Comparison of ENCODE assay signal across 21 cellular contexts in genomic region chr11:93081694-93082093, GRCh38.
DNase-seq lines count a peak whose midpoint lies in the region; ATAC-seq, FAIRE-seq and TF ChIP-seq lines count a peak whose summit lies in the region.
"Had no signal": no experiment of that assay in that cellular context is flagged by ENCODE, and none has a peak within 500 bp of the region (broad histone marks: within the 10 kb centered on the region; RNA-seq: fewer than 3 reads in every experiment).

No MANE protein-coding gene starts in this region.

- 38% methylated on average over 1 of the region's 1 CpG; no CpG with 5 or more reads in 1 of the 2 experiments for WGBS in H1 (ENCODE audit: extremely low coverage in 1 of 2, insufficient coverage in 1 of 2, insufficient read length in 1 of 2, insufficient replicate concordance in 2 of 2, low coverage in 1 of 2, low lambda C conversion rate in 2 of 2, missing lambda C conversion rate in 1 of 2), 2 experiments

- TF ChIP-seq CTCF in D721Med (IDR thresholded peaks at IDR 0.05; ENCODE audit: insufficient read depth, missing control alignments) (no peak), H1 (IDR thresholded peaks at IDR 0.05; ENCODE audit: control extremely low read depth in 1 of 3, insufficient read depth in 1 of 3, low read depth in 1 of 3, low read length in 3 of 3) (no peak), neural progenitor cell (IDR thresholded peaks at IDR 0.05) (no peak)

- FAIRE-seq in D721Med (lab: Jason Lieb, UNC) (no peak), H1 (lab: Jason Lieb, UNC) (no peak)
- FAIRE-seq: G401.6, H54, HTR-8/SVneo had no signal

- H3K27me3 Mint-ChIP-seq in neural progenitor cell (ENCODE audit: insufficient read depth, low read depth): no peaks in the 10 kb centered on the region
- peaks cover 2% of the 10 kb centered on the region for H3K27me3 Mint-ChIP-seq in activated T-cell treated with anti-CD3 and anti-CD28 coated beads, Interleukin-2, amount 50 U/mL, for 4 hours (ENCODE audit: low read depth)

- TF ChIP-seq EP300 in H1 (IDR thresholded peaks at IDR 0.05; ENCODE audit: borderline replicate concordance in 1 of 2, low read depth in 2 of 2, low read length in 2 of 2): no peak

- H4K5ac ChIP-seq in H1 (ENCODE audit: insufficient read length, low read depth, low read length): peak overlapping the region; percentile 9

- H2BK12ac ChIP-seq in H1 (ENCODE audit: low read depth, low read length): no peak overlapping the region

- no peaks in the 10 kb centered on the region for H3K79me2 ChIP-seq in H1 (ENCODE audit: control insufficient read depth in 1 of 2, insufficient read depth in 2 of 2, low read length in 2 of 2)
- H3K79me2 ChIP-seq in neural progenitor cell (ENCODE audit: low read depth): no peaks in the 10 kb centered on the region

- H3K23ac ChIP-seq in H1 (ENCODE audit: insufficient read length): no peak overlapping the region

- H3K4me3 Mint-ChIP-seq in neural progenitor cell: no peak overlapping the region
- no peak overlapping the region for H3K4me3 Mint-ChIP-seq in activated T-cell treated with anti-CD3 and anti-CD28 coated beads, Interleukin-2, amount 50 U/mL, for 4 hours
- H3K4me3 Mint-ChIP-seq: CD4-positive, CD25-positive, alpha-beta regulatory T cell had no signal

- peak overlapping the region; percentile 60 for H2BK120ac ChIP-seq in H1 (replicated peaks; ENCODE audit: low read depth, low read length)

- H3K27me3 ChIP-seq in H1 (replicated peaks in 1 of 4; ENCODE audit: control insufficient read depth in 3 of 4, extremely low read depth in 1 of 4, insufficient read depth in 3 of 4, low read length in 3 of 4): no peaks in the 10 kb centered on the region; a peak in 3 of 7 replicates
- H3K27me3 ChIP-seq in neural progenitor cell: no peaks in the 10 kb centered on the region
- H3K27me3 ChIP-seq: SJSA1 had no signal

- H3K9ac ChIP-seq in H1 (replicated peaks in 1 of 4; ENCODE audit: extremely low read depth in 1 of 4, low read depth in 3 of 4, low read length in 3 of 4) (no peak overlapping the region), neural progenitor cell (no peak overlapping the region)

- H3K36me3 ChIP-seq in H1 (ENCODE audit: control insufficient read depth in 2 of 4, insufficient read depth in 4 of 4, low read length in 3 of 4) (no peaks in the 10 kb centered on the region), neural progenitor cell (no peaks in the 10 kb centered on the region)
- H3K36me3 ChIP-seq: SJSA1 had no signal

- no peak overlapping the region for H3K14ac ChIP-seq in H1 (ENCODE audit: insufficient read length)

- POLR2A ChIA-PET in H1 (lab: Charles Lee; ENCODE audit: partially characterized antibody): no interaction called here

- no peak overlapping the region for H4K8ac ChIP-seq in H1 (ENCODE audit: extremely low read depth, insufficient read depth, low read length)

- H2AFZ ChIP-seq in H1 (ENCODE audit: low read length) (peak overlapping the region; percentile 65; the same call in 1 of the 2 replicates), neural progenitor cell (replicated peaks) (no peak overlapping the region)

- H3K4me1 Mint-ChIP-seq in neural progenitor cell: peaks cover 32% of the 10 kb centered on the region
- H3K4me1 Mint-ChIP-seq in activated T-cell treated with anti-CD3 and anti-CD28 coated beads, Interleukin-2, amount 50 U/mL, for 4 hours (ENCODE audit: low read depth): no peaks in the 10 kb centered on the region
- H3K4me1 Mint-ChIP-seq: CD4-positive, CD25-positive, alpha-beta regulatory T cell had no signal

- TF ChIP-seq RAD21 in H1 (IDR thresholded peaks at IDR 0.05 in 1 of 2, conservative IDR thresholded peaks at IDR 0.05 in 1 of 2; ENCODE audit: low read depth in 2 of 2, low read length in 2 of 2): no peak

- H4K91ac ChIP-seq in H1 (replicated peaks; ENCODE audit: insufficient read length, low read length): no peak overlapping the region

- no peak overlapping the region for H3K56ac ChIP-seq in H1 (replicated peaks; ENCODE audit: insufficient read length, low read depth, low read length)

- H3K4me3 ChIP-seq in H1 (ENCODE audit: extremely low read depth in 1 of 4, insufficient read depth in 2 of 4, low read depth in 3 of 4, low read length in 4 of 4) (no peak overlapping the region), neural progenitor cell (peak overlapping the region; percentile 15)
- H3K4me3 ChIP-seq: SJSA1 had no signal

- H3K4me1 ChIP-seq in H1 (replicated peaks in 1 of 4; ENCODE audit: control insufficient read depth in 3 of 4, insufficient read depth in 4 of 4, low read length in 3 of 4) (peaks cover 0 to 19% (median 11%) of the 10 kb centered on the region in 4 experiments; a peak in 4 of 7 replicates), neural progenitor cell (peaks cover 54% of the 10 kb centered on the region)
- H3K4me1 ChIP-seq: SJSA1 had no signal

- peak overlapping the region; percentile 71 for H3K27ac Mint-ChIP-seq in neural progenitor cell
- H3K27ac Mint-ChIP-seq: CD4-positive, CD25-positive, alpha-beta regulatory T cell had no signal

- H4K20me1 ChIP-seq in H1 (replicated peaks in 1 of 2; ENCODE audit: control insufficient read depth in 1 of 2, insufficient read depth in 2 of 2, low read length in 2 of 2): no peaks in the 10 kb centered on the region
- no peaks in the 10 kb centered on the region for H4K20me1 ChIP-seq in neural progenitor cell (ENCODE audit: low read depth)

- H2BK5ac ChIP-seq in H1 (ENCODE audit: low read depth, low read length): no peak overlapping the region

- H3K18ac ChIP-seq in H1 (ENCODE audit: extremely low read depth, low read length): no peak overlapping the region; the same call in 1 of the 2 replicates

- H3K36me3 Mint-ChIP-seq in neural progenitor cell: no peaks in the 10 kb centered on the region
- H3K36me3 Mint-ChIP-seq in activated T-cell treated with anti-CD3 and anti-CD28 coated beads, Interleukin-2, amount 50 U/mL, for 4 hours (ENCODE audit: insufficient read depth): no peaks in the 10 kb centered on the region
- H3K36me3 Mint-ChIP-seq: CD4-positive, CD25-positive, alpha-beta regulatory T cell had no signal

- no peaks in the 10 kb centered on the region for H3K23me2 ChIP-seq in H1 (ENCODE audit: low read depth, low read length)

- H3K9me3 ChIP-seq in H1 (ENCODE audit: insufficient read depth in 2 of 2, low read depth in 1 of 2, low read length in 1 of 2) (no peaks in the 10 kb centered on the region), neural progenitor cell (ENCODE audit: low read depth) (no peaks in the 10 kb centered on the region)
- H3K9me3 ChIP-seq: SJSA1 had no signal

- peak; percentile 34 for DNase-seq in D721Med (ENCODE audit: insufficient read length, low spot score)
- DNase-seq in NCI-H69 (lab: John Stamatoyannopoulos, UW): peak; percentile 49
- no peak for DNase-seq in H1 (ENCODE audit: low read depth in 1 of 2, low spot score in 2 of 2)
- peak; percentile 74 for DNase-seq in neural progenitor cell (ENCODE audit: low spot score)
- no peak for DNase-seq in pons (ENCODE audit: low spot score)
- DNase-seq in activated T-cell treated with anti-CD3 and anti-CD28 coated beads, Interleukin-2, amount 50 U/mL, for 4 hours: no peak
- DNase-seq: 8988T; CD4-positive, CD25-positive, alpha-beta regulatory T cell; KBM-7; MV-4-11; NCI-H1105; NCI-H2029; NCI-H446; NCI-H524 treated with DMSO at 0.1 percent for 48 hours; Right ventricle myocardium superior; RPMI8226 had no signal

- H3F3A ChIP-seq in neural progenitor cell (ENCODE audit: low read depth): peaks cover 40% of the 10 kb centered on the region

- peak overlapping the region; percentile 55 for H3K4ac ChIP-seq in H1 (replicated peaks; ENCODE audit: insufficient read length, low read depth, low read length)

- CTCF ChIA-PET in H1 (lab: Charles Lee; ENCODE audit: partially characterized antibody): interaction anchor here (1.3 to 2.2 kb wide), 2 partner anchors 13 to 32 kb away, joined by 3 to 7 read pairs; no protein-coding TSS in a partner anchor

- no peak overlapping the region for H2BK15ac ChIP-seq in H1 (ENCODE audit: low read length)

- ATAC-seq in GM21360 (IDR thresholded peaks at IDR 0.05; ENCODE audit: unreplicated experiment): no peak
- no peak for ATAC-seq in activated T-cell treated with anti-CD3 and anti-CD28 coated beads, Interleukin-2, amount 50 U/mL, for 4 hours

- no peak overlapping the region for H2BK20ac ChIP-seq in H1 (ENCODE audit: low read length)

- no peak overlapping the region for H2AK5ac ChIP-seq in H1 (ENCODE audit: low read depth, low read length)

- TF ChIP-seq POLR2A in H1 (IDR thresholded peaks at IDR 0.05; ENCODE audit: control extremely low read depth in 1 of 2, low read depth in 2 of 2, low read length in 2 of 2): no peak

- H3K27ac ChIP-seq in H1 (ENCODE audit: low read depth, low read length): no peak overlapping the region
- H3K27ac ChIP-seq in neural progenitor cell: peak overlapping the region; percentile 90
- H3K27ac ChIP-seq: SJSA1 had no signal

- H3K4me2 ChIP-seq in H1 (ENCODE audit: insufficient read depth in 1 of 2, low read depth in 2 of 2, low read length in 2 of 2) (peak overlapping the region in 1 of 2 experiments; percentile 35; a peak in 1 of 4 replicates), neural progenitor cell (peak overlapping the region; percentile 70)

- H3K9me3 Mint-ChIP-seq in neural progenitor cell: no peaks in the 10 kb centered on the region
- no peaks in the 10 kb centered on the region for H3K9me3 Mint-ChIP-seq in activated T-cell treated with anti-CD3 and anti-CD28 coated beads, Interleukin-2, amount 50 U/mL, for 4 hours

- no peaks in the 10 kb centered on the region for H3K79me1 ChIP-seq in H1 (ENCODE audit: low read depth, low read length)

TF ChIP-seq in H1, 55 proteins besides CTCF, POLR2A, EP300 and RAD21:
- TF ChIP-seq MAFK (IDR thresholded peaks at IDR 0.05; ENCODE audit: low read depth, low read length): no peak; the same call in 1 of the 2 replicates
- TF ChIP-seq SAP30 (IDR thresholded peaks at IDR 0.05; ENCODE audit: insufficient read depth, insufficient replicate concordance, low read length): no peak
- TF ChIP-seq FOSL1 (IDR thresholded peaks at IDR 0.05; ENCODE audit: insufficient read depth, low read depth, low read length): no peak
- TF ChIP-seq CBX8 (IDR thresholded peaks at IDR 0.05; ENCODE audit: borderline replicate concordance, low read depth, low read length): no peak
- TF ChIP-seq ZNF274 (IDR thresholded peaks at IDR 0.05; ENCODE audit: borderline replicate concordance, extremely low read depth, low read length): no peak

Comparison
In these comparisons a context has a peak if more than half of its experiments do, and no peak if none do; other contexts are left out.
1. DNase-seq: peak in D721Med (single experiment), NCI-H69 (single experiment) and neural progenitor cell (single experiment); none in H1 (0 of 2), pons (single experiment) and activated T-cell treated with anti-CD3 and anti-CD28 coated beads, Interleukin-2, amount 50 U/mL, for 4 hours (single experiment).